ENCODE assay signal across 16 cellular contexts in genomic region chr14:24123465-24124417, GRCh38. TPM values are rescaled to one million over a fixed set of nuclear protein-coding genes. Genes with fewer than 3 reads are reported as not detected.
DNase-seq lines count a peak whose midpoint lies in the region; ATAC-seq and TF ChIP-seq lines count a peak whose summit lies in the region.
"Had no signal": no experiment of that assay in that cellular context is flagged by ENCODE, and none has a peak within 500 bp of the region (broad histone marks: within the 10 kb centered on the region; RNA-seq: fewer than 3 reads in every experiment).

No MANE protein-coding gene starts in this region.

- H3K9me3 Mint-ChIP-seq in CD14-positive monocyte, result no peaks in the 10 kb centered on the region
- H3K9me3 Mint-ChIP-seq in dendritic cell treated with granulocyte-macrophage colony-stimulating factor and Interleukin-4, amounts not matched to agents 40 ng/mL and 50 ng/mL, for 4 days, result no peaks in the 10 kb centered on the region

- H3K4me3 Mint-ChIP-seq in CD14-positive monocyte, result no peak overlapping the region
- H3K4me3 Mint-ChIP-seq in dendritic cell treated with granulocyte-macrophage colony-stimulating factor and Interleukin-4, amounts not matched to agents 40 ng/mL and 50 ng/mL, for 4 days, result no peak overlapping the region

- no peak for TF ChIP-seq CTCF in CD14-positive monocyte (IDR thresholded peaks at IDR 0.05)

- peak overlapping the region in 6 of 7 donors; percentile 23 to 72 (median 41) for H3K27ac Mint-ChIP-seq in CD14-positive monocyte
- peak overlapping the region; percentile 72 for H3K27ac Mint-ChIP-seq in dendritic cell treated with granulocyte-macrophage colony-stimulating factor and Interleukin-4, amounts not matched to agents 40 ng/mL and 50 ng/mL, for 4 days

- no peak for DNase-seq in CD14-positive monocyte (ENCODE audit: low spot score)
- no peak for DNase-seq in UCSD-AML1 (lab: John Stamatoyannopoulos, UW; ENCODE audit: unreplicated experiment)
- DNase-seq in NCI-H82 treated with DMSO at 0.1 percent for 48 hours (lab: John Stamatoyannopoulos, UW; ENCODE audit: unreplicated experiment), result no peak
- DNase-seq: activated CD4-positive, CD25-positive, alpha-beta regulatory T cell; activated naive CD4-positive, alpha-beta T cell treated with anti-CD3 and anti-CD28 coated beads, Interleukin-2, amount 50 U/mL, for 16 hours; dorsolateral prefrontal cortex; MM.1S; SHP77 treated with DMSO at 0.1 percent for 48 hours; stimulated activated CD4-positive, alpha-beta T cell treated with anti-CD3 and anti-CD28 coated beads, Interleukin-4, amount 100 ng/mL, for 1 hour; substantia nigra had no signal

- peaks cover 4% of the 10 kb centered on the region for H3K4me1 Mint-ChIP-seq in CD14-positive monocyte
- H3K4me1 Mint-ChIP-seq in dendritic cell treated with granulocyte-macrophage colony-stimulating factor and Interleukin-4, amounts not matched to agents 40 ng/mL and 50 ng/mL, for 4 days (ENCODE audit: low read depth), result peaks cover 11% of the 10 kb centered on the region

- peaks cover 0 to 5% (median 0%) of the 10 kb centered on the region in 3 donors for H3K27me3 Mint-ChIP-seq in CD14-positive monocyte (ENCODE audit: low read depth in 3 of 3)
- H3K27me3 Mint-ChIP-seq in dendritic cell treated with granulocyte-macrophage colony-stimulating factor and Interleukin-4, amounts not matched to agents 40 ng/mL and 50 ng/mL, for 4 days, result no peaks in the 10 kb centered on the region
- H3K27me3 Mint-ChIP-seq: progenitor cell of endocrine pancreas had no signal

- ATAC-seq in GM19023 (IDR thresholded peaks at IDR 0.05; ENCODE audit: unreplicated experiment) (peak; percentile 70), HG03045 (IDR thresholded peaks at IDR 0.05; ENCODE audit: unreplicated experiment) (peak; percentile 44), SK-N-SH treated with all-trans-retinoic acid at 6 μM for 48 hours (no peak), HG03135 (IDR thresholded peaks at IDR 0.05; ENCODE audit: unreplicated experiment) (no peak)

- intact Hi-C loops in CD14-positive monocyte (cut with micrococcal nuclease), result no loop called here
- intact Hi-C loops in dendritic cell treated with granulocyte-macrophage colony-stimulating factor and Interleukin-4, amounts not matched to agents 40 ng/mL and 50 ng/mL, for 4 days (cut with micrococcal nuclease), result no loop called here

- peaks cover 46 to 73% of the 10 kb centered on the region in 2 donors for H3K36me3 Mint-ChIP-seq in CD14-positive monocyte
- peaks cover 68% of the 10 kb centered on the region for H3K36me3 Mint-ChIP-seq in dendritic cell treated with granulocyte-macrophage colony-stimulating factor and Interleukin-4, amounts not matched to agents 40 ng/mL and 50 ng/mL, for 4 days (ENCODE audit: low read depth)

TF ChIP-seq in SK-N-SH treated with all-trans-retinoic acid at 6 μM for 48 hours, 23 proteins besides CTCF, POLR2A, EP300 and RAD21:
- no peak for TF ChIP-seq CSDC2 (CRISPR knock-in tag; IDR thresholded peaks at IDR 0.05)
- TF ChIP-seq, protein P1, sequence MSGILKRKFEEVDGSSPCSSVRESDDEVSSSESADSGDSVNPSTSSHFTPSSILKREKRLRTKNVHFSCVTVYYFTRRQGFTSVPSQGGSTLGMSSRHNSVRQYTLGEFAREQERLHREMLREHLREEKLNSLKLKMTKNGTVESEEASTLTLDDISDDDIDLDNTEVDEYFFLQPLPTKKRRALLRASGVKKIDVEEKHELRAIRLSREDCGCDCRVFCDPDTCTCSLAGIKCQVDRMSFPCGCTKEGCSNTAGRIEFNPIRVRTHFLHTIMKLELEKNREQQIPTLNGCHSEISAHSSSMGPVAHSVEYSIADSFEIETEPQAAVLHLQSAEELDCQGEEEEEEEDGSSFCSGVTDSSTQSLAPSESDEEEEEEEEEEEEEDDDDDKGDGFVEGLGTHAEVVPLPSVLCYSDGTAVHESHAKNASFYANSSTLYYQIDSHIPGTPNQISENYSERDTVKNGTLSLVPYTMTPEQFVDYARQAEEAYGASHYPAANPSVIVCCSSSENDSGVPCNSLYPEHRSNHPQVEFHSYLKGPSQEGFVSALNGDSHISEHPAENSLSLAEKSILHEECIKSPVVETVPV (CRISPR knock-in tag; IDR thresholded peaks at IDR 0.05), result no peak
- TF ChIP-seq, protein P2, sequence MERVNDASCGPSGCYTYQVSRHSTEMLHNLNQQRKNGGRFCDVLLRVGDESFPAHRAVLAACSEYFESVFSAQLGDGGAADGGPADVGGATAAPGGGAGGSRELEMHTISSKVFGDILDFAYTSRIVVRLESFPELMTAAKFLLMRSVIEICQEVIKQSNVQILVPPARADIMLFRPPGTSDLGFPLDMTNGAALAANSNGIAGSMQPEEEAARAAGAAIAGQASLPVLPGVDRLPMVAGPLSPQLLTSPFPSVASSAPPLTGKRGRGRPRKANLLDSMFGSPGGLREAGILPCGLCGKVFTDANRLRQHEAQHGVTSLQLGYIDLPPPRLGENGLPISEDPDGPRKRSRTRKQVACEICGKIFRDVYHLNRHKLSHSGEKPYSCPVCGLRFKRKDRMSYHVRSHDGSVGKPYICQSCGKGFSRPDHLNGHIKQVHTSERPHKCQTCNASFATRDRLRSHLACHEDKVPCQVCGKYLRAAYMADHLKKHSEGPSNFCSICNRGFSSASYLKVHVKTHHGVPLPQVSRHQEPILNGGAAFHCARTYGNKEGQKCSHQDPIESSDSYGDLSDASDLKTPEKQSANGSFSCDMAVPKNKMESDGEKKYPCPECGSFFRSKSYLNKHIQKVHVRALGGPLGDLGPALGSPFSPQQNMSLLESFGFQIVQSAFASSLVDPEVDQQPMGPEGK (CRISPR knock-in tag; IDR thresholded peaks at IDR 0.05; ENCODE audit: borderline replicate concordance), result no peak
- no peak for TF ChIP-seq ZFP30 (CRISPR knock-in tag; IDR thresholded peaks at IDR 0.05)
- TF ChIP-seq SNAI2 (CRISPR knock-in tag; IDR thresholded peaks at IDR 0.05), result no peak
- no peak for TF ChIP-seq ZNF70 (CRISPR knock-in tag; IDR thresholded peaks at IDR 0.05)

RNA-seq across cellular contexts. Expression of gene FITM1, which starts 6.7 kb away (rescaled TPM):
- polyA plus RNA-seq in CD14-positive monocyte, result not detected

RNA-seq across cellular contexts. Expression of gene NRL, which starts 9.0 kb away (rescaled TPM):
- polyA plus RNA-seq in CD14-positive monocyte, result 1 to 10 TPM; 1.1 to 1.5 TPM

RNA-seq across cellular contexts. Expression of gene DCAF11, which starts 9.2 kb away (rescaled TPM):
- 10 to 100 TPM; 48.8 to 56.6 TPM for polyA plus RNA-seq in CD14-positive monocyte

RNA-seq across cellular contexts. Expression of gene PSME1, which starts 12.3 kb away (rescaled TPM):
- 100 to 1,000 TPM; 729 to 759 TPM for polyA plus RNA-seq in CD14-positive monocyte

RNA-seq across cellular contexts. Expression of gene EMC9, which starts 17.6 kb away (rescaled TPM):
- 1 to 10 TPM; 8.5 to 9.4 TPM for polyA plus RNA-seq in CD14-positive monocyte

Comparison
In these comparisons a context has a peak if more than half of its experiments do, and no peak if none do; other contexts are left out.
1. ATAC-seq: peak in GM19023 (single experiment) and HG03045 (single experiment); none in SK-N-SH treated with all-trans-retinoic acid at 6 μM for 48 hours (single experiment) and HG03135 (single experiment).